ENCODE assay signal across 9 cellular contexts in genomic region chr22:31248138-31248745, GRCh38. TPM values are rescaled to one million over a fixed set of nuclear protein-coding genes. Genes with fewer than 3 reads are reported as not detected.
DNase-seq lines count a peak whose midpoint lies in the region; ATAC-seq, FAIRE-seq and TF ChIP-seq lines count a peak whose summit lies in the region.
"Had no signal": no experiment of that assay in that cellular context is flagged by ENCODE, and none has a peak within 500 bp of the region (broad histone marks: within the 10 kb centered on the region; RNA-seq: fewer than 3 reads in every experiment).

No MANE protein-coding gene starts in this region.

- peaks cover 0 to 6% of the 10 kb centered on the region in 2 experiments; a peak in 1 of 4 replicates for H3K36me3 ChIP-seq in HCT116 (ENCODE audit: control insufficient read depth in 1 of 2, insufficient read depth in 2 of 2, low read length in 2 of 2)
- H3K36me3 ChIP-seq in adrenal gland (replicated peaks in 1 of 2), result no peaks in the 10 kb centered on the region
- no peaks in the 10 kb centered on the region for H3K36me3 ChIP-seq in pancreas
- no peaks in the 10 kb centered on the region for H3K36me3 ChIP-seq in thoracic aorta

- no peaks in the 10 kb centered on the region for H3K9me3 ChIP-seq in HCT116 (ENCODE audit: control insufficient read depth in 1 of 2, insufficient read depth in 1 of 2, low read depth in 1 of 2, low read length in 2 of 2)
- H3K9me3 ChIP-seq in adrenal gland (replicated peaks in 1 of 3), result no peaks in the 10 kb centered on the region
- no peaks in the 10 kb centered on the region for H3K9me3 ChIP-seq in pancreas
- H3K9me3 ChIP-seq in thoracic aorta, result no peaks in the 10 kb centered on the region

- intact Hi-C loops in HCT116 (cut with micrococcal nuclease), result no loop called here
- intact Hi-C loops in adrenal gland (cut with DNase I), result no loop called here
- intact Hi-C loops in Right ventricle myocardium superior (cut with DNase I), result no loop called here
- intact Hi-C loops in pancreas (cut with DNase I), result no loop called here

- no peak overlapping the region for H2AFZ ChIP-seq in HCT116 (ENCODE audit: low read depth, low read length, poor library complexity, severe bottlenecking)

- 10 to 21% (median 15%) methylated on average over 11 to 17 of the region's 17 CpGs for WGBS in adrenal gland, 4 donors
- WGBS in pancreas, 2 donors, result 30 to 31% methylated on average over 17 of the region's 17 CpGs

- peaks cover 4% of the 10 kb centered on the region; the same call in 1 of the 2 replicates for H4K20me1 ChIP-seq in HCT116 (ENCODE audit: insufficient read depth)

- no peaks in the 10 kb centered on the region for H3K9me2 ChIP-seq in HCT116 (ENCODE audit: insufficient read depth)

- no TSS peak for BruUV-seq in HCT116 (replicated peaks; lab: Mats Ljungman, UMichigan)

- H3K4me1 ChIP-seq in HCT116 (ENCODE audit: control insufficient read depth in 1 of 2, insufficient read depth in 2 of 2, low read length in 2 of 2) (peaks cover 22 to 27% of the 10 kb centered on the region in 2 experiments), adrenal gland (replicated peaks in 1 of 2) (peaks cover 6 to 18% of the 10 kb centered on the region in 2 donors), pancreas (peaks cover 27 to 38% (median 36%) of the 10 kb centered on the region in 3 donors), thoracic aorta (ENCODE audit: control insufficient read depth in 1 of 2, low read depth in 2 of 2) (peaks cover 30 to 60% of the 10 kb centered on the region in 2 donors)

- peaks cover 12% of the 10 kb centered on the region; the same call in 1 of the 2 replicates for H3K79me2 ChIP-seq in HCT116 (ENCODE audit: insufficient read depth, low read length)

- no peak for TF ChIP-seq CTCF in HCT116 (IDR thresholded peaks at IDR 0.05 in 2 of 3, conservative IDR thresholded peaks at IDR 0.05 in 1 of 3; ENCODE audit: borderline replicate concordance in 1 of 3, insufficient read depth in 1 of 3, low read depth in 2 of 3, low read length in 2 of 3)
- no peak for TF ChIP-seq CTCF in adrenal gland (IDR thresholded peaks at IDR 0.05)
- no peak for TF ChIP-seq CTCF in pancreas (IDR thresholded peaks at IDR 0.05)
- TF ChIP-seq CTCF in thoracic aorta (IDR thresholded peaks at IDR 0.05), result no peak

- FAIRE-seq in pancreas (lab: Jason Lieb, UNC), result no peak
- FAIRE-seq: islet of Langerhans had no signal

- peak; percentile 30; the same call in 1 of the 2 replicates for ATAC-seq in HCT116
- ATAC-seq in Right ventricle myocardium superior (ENCODE audit: poor library complexity), result peak; percentile 97
- peak; percentile 86 to 92 (median 90) for ATAC-seq in pancreas
- peak; percentile 50 for ATAC-seq in thoracic aorta (ENCODE audit: insufficient number of reproducible peaks, low FRiP score, low read depth)

- TF ChIP-seq RAD21 in HCT116 (IDR thresholded peaks at IDR 0.05; ENCODE audit: low read depth), result no peak

- CTCF ChIA-PET in HCT116 (lab: Charles Lee), result no interaction called here

- DNase-seq in HCT116 (ENCODE audit: low read depth, low spot score) (no peak), T-helper 1 cell (peak; percentile 32 to 70 (median 55)), adrenal gland (peak; percentile 83 to 95 (median 91)), Right ventricle myocardium superior (peak; percentile 79), pancreas (peak; percentile 69 to 86 (median 76)), thoracic aorta (ENCODE audit: low spot score) (peak; percentile 41), COLO668 (lab: John Stamatoyannopoulos, UW; ENCODE audit: unreplicated experiment) (no peak), NCI-H1105 (lab: John Stamatoyannopoulos, UW) (no peak)

- no peak for TF ChIP-seq POLR2A in HCT116 (IDR thresholded peaks at IDR 0.05; ENCODE audit: borderline replicate concordance, extremely low read depth, insufficient read depth, insufficient read length)
- peak in 1 of 2 donors; percentile 86 for TF ChIP-seq POLR2A in adrenal gland (IDR thresholded peaks at IDR 0.05)

- no peak overlapping the region for H3K4me2 ChIP-seq in HCT116 (ENCODE audit: low read length)

- H3K27ac ChIP-seq in HCT116 (ENCODE audit: low read depth, low read length) (no peak overlapping the region), adrenal gland (peak overlapping the region in 1 of 5 donors; percentile 64), pancreas (peak overlapping the region in 2 of 4 donors; percentile 53 to 78), thoracic aorta (peak overlapping the region; percentile 16 to 54)

- H3K4me3 ChIP-seq in HCT116 (replicated peaks in 1 of 2; ENCODE audit: low read depth in 1 of 2, low read length in 2 of 2) (no peak overlapping the region), adrenal gland (peak overlapping the region in 3 of 4 donors; percentile 5 to 56 (median 32)), pancreas (peak overlapping the region; percentile 27 to 54 (median 38)), thoracic aorta (peak overlapping the region; percentile 77)

- POLR2A ChIA-PET in HCT116 (lab: Charles Lee), result no interaction called here

- RAD21 ChIA-PET in HCT116 (lab: Charles Lee; ENCODE audit: low non-redundant PET in 1 of 2, low total read pairs in 2 of 2, uncharacterized antibody in 2 of 2, unreplicated experiment in 2 of 2), result no interaction called here

- no peaks in the 10 kb centered on the region for H3K27me3 ChIP-seq in HCT116 (ENCODE audit: insufficient read depth, low read length)
- no peaks in the 10 kb centered on the region for H3K27me3 ChIP-seq in adrenal gland
- H3K27me3 ChIP-seq in pancreas, result no peaks in the 10 kb centered on the region
- H3K27me3 ChIP-seq in thoracic aorta (replicated peaks; ENCODE audit: insufficient read depth), result no peaks in the 10 kb centered on the region

- no peak overlapping the region for H3K9ac ChIP-seq in HCT116 (ENCODE audit: low read length)

TF ChIP-seq in HCT116, 20 proteins besides CTCF, POLR2A, EP300 and RAD21:
- TF ChIP-seq FOSL1 (IDR thresholded peaks at IDR 0.05; ENCODE audit: low read depth) (no peak), ZNF274 (IDR thresholded peaks at IDR 0.05; ENCODE audit: low read depth, low read length) (no peak), CEBPB (IDR thresholded peaks at IDR 0.05; ENCODE audit: low read depth) (no peak), SP1 (IDR thresholded peaks at IDR 0.05; ENCODE audit: low read depth) (no peak), ATF3 (IDR thresholded peaks at IDR 0.05) (no peak), YY1 (IDR thresholded peaks at IDR 0.05; ENCODE audit: extremely low read depth, insufficient replicate concordance, low read depth, low read length) (no peak), EZH2 (IDR thresholded peaks at IDR 0.05) (no peak), SRF (IDR thresholded peaks at IDR 0.05; ENCODE audit: low read depth) (no peak), JUND (IDR thresholded peaks at IDR 0.05) (no peak), EGR1 (IDR thresholded peaks at IDR 0.05; ENCODE audit: low read depth) (no peak), ZFX (IDR thresholded peaks at IDR 0.05) (no peak), MAX (IDR thresholded peaks at IDR 0.05) (no peak), TCF7L2 (IDR thresholded peaks at IDR 0.05; ENCODE audit: borderline replicate concordance, extremely low read depth, insufficient read depth, insufficient read length) (no peak), CBX3 (IDR thresholded peaks at IDR 0.05; ENCODE audit: low read depth) (no peak)

RNA-seq across cellular contexts. Expression of gene LIMK2, which starts 36.1 kb away (rescaled TPM):
- 21.9 TPM for total RNA-seq in HCT116 (2021; ENCODE audit: unreplicated experiment)
- 14.1 and 15.2 TPM in 2 replicates for polyA plus RNA-seq in HCT116 (2012)
- 10 to 100 TPM; 17.8 to 36.1 (median 26.7) TPM for total RNA-seq in adrenal gland
- 10 to 100 TPM; 12.6 to 18.7 (median 14.9) TPM for polyA plus RNA-seq in adrenal gland
- 8.5 TPM for total RNA-seq in Right ventricle myocardium superior
- total RNA-seq in pancreas, result 10 to 100 TPM; 21.1 to 34.9 (median 27.7) TPM
- 10 to 100 TPM; 20.5 to 25.2 TPM for polyA plus RNA-seq in pancreas
- 10 to 100 TPM; 38.4 to 76.8 TPM for total RNA-seq in thoracic aorta

RNA-seq across cellular contexts. Expression of gene PIK3IP1, which starts 44.0 kb away (rescaled TPM):
- total RNA-seq in HCT116 (2021; ENCODE audit: unreplicated experiment) (1.6 TPM), adrenal gland (100 to 1,000 TPM in 3 of 8 donors, 10 to 100 TPM in 5; 13.7 to 161 (median 80.6) TPM), Right ventricle myocardium superior (10.4 TPM), pancreas (10 to 100 TPM in 1 of 6 donors, 1 to 10 TPM in 5; 2.4 to 24.5 (median 6.0) TPM), thoracic aorta (10 to 100 TPM; 56.3 to 57.9 TPM)
- polyA plus RNA-seq in HCT116 (2012), result 1.2 and 1.5 TPM in 2 replicates
- polyA plus RNA-seq in adrenal gland (10 to 100 TPM; 12.1 to 22.8 (median 12.8) TPM), pancreas (1 to 10 TPM; 3.6 to 5.9 TPM)

Comparison
In these comparisons a context has a peak if more than half of its experiments do, and no peak if none do; other contexts are left out.
1. ATAC-seq: peak in every context shown above with its lines; median percentile 97 in Right ventricle myocardium superior; 90 in pancreas; 50 in thoracic aorta; 30 in HCT116.
2. DNase-seq: peak in T-helper 1 cell (5 of 5), adrenal gland (7 of 7), Right ventricle myocardium superior (single experiment), pancreas (6 of 6) and thoracic aorta (single experiment); none in HCT116 (single experiment), COLO668 (single experiment) and NCI-H1105 (single experiment).
3. H3K4me3 ChIP-seq: peak in adrenal gland (3 of 4), pancreas (4 of 4) and thoracic aorta (single experiment); none in HCT116 (0 of 2).